8 cellular contexts compared by ENCODE assay signal in the genomic region with DNA sequence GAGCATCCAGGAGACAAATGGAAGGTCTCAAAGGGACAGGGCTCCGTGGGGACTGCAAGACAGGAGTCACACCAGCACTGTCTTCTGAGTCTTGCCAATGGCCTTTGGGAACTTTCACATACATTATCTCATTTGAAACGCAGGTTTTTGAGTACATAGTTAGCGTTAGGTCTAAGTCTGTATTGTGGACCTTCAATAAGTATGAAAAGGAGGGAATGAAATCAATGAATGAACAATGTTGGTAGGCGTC. TPM values are rescaled to one million over a fixed set of nuclear protein-coding genes. Genes with fewer than 3 reads are reported as not detected.
DNase-seq lines count a peak whose midpoint lies in the region; ATAC-seq and TF ChIP-seq lines count a peak whose summit lies in the region.

No MANE protein-coding gene starts in this region.

- H3K4me3 ChIP-seq in GM08714 (ENCODE audit: low read length) (peak overlapping the region; percentile 90; the same call in 1 of the 2 replicates), WERI-Rb-1 (ENCODE audit: low read depth, low read length) (peak overlapping the region; percentile 98), hepatocyte (no peak overlapping the region), skin epidermis (peak overlapping the region; percentile 40 to 79 (median 61))

- H3K27ac ChIP-seq in WERI-Rb-1 (peak overlapping the region; percentile 94), hepatocyte (peak overlapping the region; percentile 96), skin epidermis (peak overlapping the region; percentile 59 to 97 (median 94))

- WGBS in hepatocyte (ENCODE audit: low lambda C conversion rate, missing lambda C conversion rate), result 55% methylated on average over 4 of the region's 4 CpGs

- H4K20me1 ChIP-seq in hepatocyte (ENCODE audit: insufficient read depth, poor library complexity, severe bottlenecking), result no peaks in the 10 kb centered on the region

- H3K4me2 ChIP-seq in hepatocyte, result peak overlapping the region; percentile 72

- H3K36me3 ChIP-seq in WERI-Rb-1 (peaks cover 14% of the 10 kb centered on the region), hepatocyte (replicated peaks; ENCODE audit: insufficient read depth, low read depth) (no peaks in the 10 kb centered on the region)

- H3K27me3 ChIP-seq in WERI-Rb-1 (ENCODE audit: insufficient read depth, low read depth, severe bottlenecking) (no peaks in the 10 kb centered on the region), hepatocyte (no peaks in the 10 kb centered on the region)

- H3K4me1 ChIP-seq in hepatocyte (ENCODE audit: insufficient read depth), result peaks cover 25% of the 10 kb centered on the region

- no peak for TF ChIP-seq CTCF in WERI-Rb-1 (IDR thresholded peaks at IDR 0.05; ENCODE audit: low read depth, low read length)
- TF ChIP-seq CTCF in hepatocyte (IDR thresholded peaks at IDR 0.05; ENCODE audit: poor library complexity), result no peak

- no peak for DNase-seq in WERI-Rb-1
- DNase-seq in hepatocyte (ENCODE audit: low spot score), result no peak
- DNase-seq in DMS53 (lab: John Stamatoyannopoulos, UW), result no peak
- DNase-seq in 8988T, result no peak

- H3K9me3 ChIP-seq in WERI-Rb-1 (ENCODE audit: severe bottlenecking) (no peaks in the 10 kb centered on the region), hepatocyte (ENCODE audit: low read depth) (no peaks in the 10 kb centered on the region)

- ATAC-seq in HG03196 (IDR thresholded peaks at IDR 0.05; ENCODE audit: unreplicated experiment), result no peak
- ATAC-seq in GM19351 (IDR thresholded peaks at IDR 0.05; ENCODE audit: unreplicated experiment), result no peak

- no peaks in the 10 kb centered on the region for H3K9me2 ChIP-seq in hepatocyte (replicated peaks; ENCODE audit: insufficient read depth)

- H2AFZ ChIP-seq in hepatocyte, result peak overlapping the region; percentile 81

- H3K79me2 ChIP-seq in hepatocyte, result peaks cover 38% of the 10 kb centered on the region

RNA-seq across cellular contexts. Expression of gene DCTN4, which starts 0.4 kb away (rescaled TPM):
- total RNA-seq in hepatocyte, result 50.0 and 63.9 TPM in 2 replicates
- polyA plus RNA-seq in hepatocyte, result 18.3 and 22.9 TPM in 2 replicates

RNA-seq across cellular contexts. Expression of gene SMIM3, which starts 19.3 kb away (rescaled TPM):
- 47.7 and 52.2 TPM in 2 replicates for total RNA-seq in hepatocyte
- 44.2 and 45.5 TPM in 2 replicates for polyA plus RNA-seq in hepatocyte

RNA-seq across cellular contexts. Expression of gene RBM22, which starts 58.4 kb away (rescaled TPM):
- total RNA-seq in hepatocyte, result 39.3 and 42.6 TPM in 2 replicates
- polyA plus RNA-seq in hepatocyte, result 32.9 and 38.6 TPM in 2 replicates
